ENCODE assay signal across 1 cellular context in genomic region chr12:129337413-129337812, GRCh38.
TF ChIP-seq lines count a peak whose summit lies in the region.

No MANE protein-coding gene starts in this region.

TF ChIP-seq in H1, 55 proteins besides CTCF, POLR2A, EP300 and RAD21 (continued from another document):
- TF ChIP-seq KDM1A (IDR thresholded peaks at IDR 0.05; ENCODE audit: borderline replicate concordance, low read length) (no peak), NANOG (IDR thresholded peaks at IDR 0.05; ENCODE audit: insufficient read depth, low read depth, low read length, poor library complexity, severe bottlenecking) (no peak), EZH2 (IDR thresholded peaks at IDR 0.05; ENCODE audit: low read depth, low read length, severe bottlenecking) (no peak), MAFK (IDR thresholded peaks at IDR 0.05; ENCODE audit: low read depth, low read length) (no peak), GTF2F1 (IDR thresholded peaks at IDR 0.05; ENCODE audit: borderline replicate concordance, low read depth, low read length) (no peak), JUN (IDR thresholded peaks at IDR 0.05; ENCODE audit: low read depth, low read length) (no peak)
